8 cellular contexts compared by ENCODE assay signal in the genomic region with DNA sequence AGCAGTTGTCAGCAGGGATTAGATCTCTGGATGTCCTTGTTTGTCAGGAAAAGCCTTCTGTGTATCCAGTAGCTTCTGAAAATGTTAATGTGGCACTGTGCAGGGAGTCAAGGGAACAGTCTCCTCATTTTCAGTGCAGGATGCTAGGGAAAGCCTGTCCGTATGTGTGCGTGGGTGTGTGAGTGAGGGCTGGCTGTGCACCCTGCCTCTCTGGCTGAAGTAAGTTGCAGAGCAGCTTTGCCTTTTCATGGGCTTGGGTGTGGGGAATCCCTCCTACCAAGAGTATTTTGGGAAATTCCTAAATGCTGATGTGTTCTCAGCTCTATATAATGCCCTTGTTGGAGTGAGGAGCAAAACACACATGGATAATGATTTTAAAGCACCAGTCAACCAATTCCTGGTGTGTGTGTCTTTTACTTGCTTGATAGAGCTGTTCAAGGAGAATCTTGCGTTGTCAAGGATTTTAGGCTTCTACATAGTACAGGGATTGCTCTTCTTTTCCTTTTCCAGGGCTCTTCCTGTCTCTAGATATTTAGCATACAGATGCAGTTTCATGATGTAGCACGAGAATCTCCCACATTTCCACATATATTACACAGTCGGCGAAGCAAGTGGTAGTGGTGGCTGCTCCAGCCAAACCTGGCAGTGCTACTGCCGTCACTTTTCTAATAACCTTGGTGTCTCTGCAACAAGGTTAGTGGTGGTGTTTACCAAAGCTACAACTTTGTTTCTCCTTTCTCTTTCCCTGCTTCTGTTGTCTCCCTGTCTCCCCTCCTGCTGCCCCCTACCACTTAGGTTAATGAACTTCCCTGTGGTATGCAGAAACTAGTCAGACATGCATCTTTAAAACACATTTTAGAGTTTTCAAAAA.
DNase-seq lines count a peak whose midpoint lies in the region; ATAC-seq and TF ChIP-seq lines count a peak whose summit lies in the region.

No MANE protein-coding gene starts in this region.

- H3K27me3 ChIP-seq in iPS-20b (ENCODE audit: insufficient read depth, low read length) (no peaks in the 10 kb centered on the region), skeletal muscle tissue (ENCODE audit: control insufficient read depth in 3 of 3, insufficient read depth in 3 of 3, low read length in 3 of 3) (no peaks in the 10 kb centered on the region)
- no peaks in the 10 kb centered on the region for H3K27me3 ChIP-seq in CD4-positive, alpha-beta T cell (ENCODE audit: control insufficient read depth, insufficient read depth, low read length)

- H3K36me3 Mint-ChIP-seq in stimulated activated naive B cell treated with anti-CD40 and anti-IgM and Interleukin-4, amounts not matched to agents 10 μg/mL and 1 μg/mL and 100 μg/mL, for 72 hours: no peaks in the 10 kb centered on the region
- H3K36me3 Mint-ChIP-seq in CD4-positive, alpha-beta T cell (ENCODE audit: low read depth): no peaks in the 10 kb centered on the region

- no peaks in the 10 kb centered on the region for H3K9me3 ChIP-seq in iPS-20b (ENCODE audit: insufficient read depth, low read depth, low read length)
- H3K9me3 ChIP-seq in skeletal muscle tissue (ENCODE audit: control insufficient read depth in 3 of 3, low read length in 3 of 3): no peaks in the 10 kb centered on the region
- no peaks in the 10 kb centered on the region for H3K9me3 ChIP-seq in CD4-positive, alpha-beta T cell (ENCODE audit: control insufficient read depth, low read length)

- no peak overlapping the region for H3K4me3 Mint-ChIP-seq in stimulated activated naive B cell treated with anti-CD40 and anti-IgM and Interleukin-4, amounts not matched to agents 10 μg/mL and 1 μg/mL and 100 μg/mL, for 72 hours
- no peak overlapping the region for H3K4me3 Mint-ChIP-seq in CD4-positive, alpha-beta T cell

- peak overlapping the region; percentile 75; the same call in 1 of the 2 replicates for H3K9ac ChIP-seq in iPS-20b (ENCODE audit: low read depth, low read length)
- peak overlapping the region in 1 of 3 donors; percentile 17 for H3K9ac ChIP-seq in skeletal muscle tissue (ENCODE audit: low read depth in 1 of 3, low read length in 3 of 3)

- POLR2A ChIA-PET in CD4-positive, alpha-beta T cell (lab: Charles Lee): no interaction called here

- intact Hi-C loops in CD4-positive, alpha-beta T cell (cut with DNase I, micrococcal nuclease): no loop called here

- no peaks in the 10 kb centered on the region for H3K9me3 Mint-ChIP-seq in stimulated activated naive B cell treated with anti-CD40 and anti-IgM and Interleukin-4, amounts not matched to agents 10 μg/mL and 1 μg/mL and 100 μg/mL, for 72 hours
- H3K9me3 Mint-ChIP-seq in CD4-positive, alpha-beta T cell: no peaks in the 10 kb centered on the region

- H3K27ac ChIP-seq in iPS-20b (ENCODE audit: low read length) (peak overlapping the region; percentile 81), skeletal muscle tissue (ENCODE audit: low read depth, low read length) (peak overlapping the region; percentile 0)
- H3K27ac ChIP-seq in CD4-positive, alpha-beta T cell (ENCODE audit: low read depth, low read length): no peak overlapping the region

- H3K27me3 Mint-ChIP-seq in stimulated activated naive B cell treated with anti-CD40 and anti-IgM and Interleukin-4, amounts not matched to agents 10 μg/mL and 1 μg/mL and 100 μg/mL, for 72 hours: no peaks in the 10 kb centered on the region
- no peaks in the 10 kb centered on the region for H3K27me3 Mint-ChIP-seq in CD4-positive, alpha-beta T cell

- no peak for TF ChIP-seq CTCF in HFF-Myc (IDR thresholded peaks at IDR 0.05; ENCODE audit: low read depth, low read length, missing control alignments)
- TF ChIP-seq CTCF in CD4-positive, alpha-beta T cell (IDR thresholded peaks at IDR 0.05): no peak

- ATAC-seq in stimulated activated naive B cell treated with anti-CD40 and anti-IgM and Interleukin-4, amounts not matched to agents 10 μg/mL and 1 μg/mL and 100 μg/mL, for 72 hours (replicated peaks): no peak
- no peak for ATAC-seq in CD4-positive, alpha-beta T cell (ENCODE audit: poor library complexity)

- peak; percentile 80 for DNase-seq in HFF-Myc (ENCODE audit: extremely low read depth, low read depth)
- peak; percentile 88 for DNase-seq in astrocyte of the hippocampus (ENCODE audit: low read depth, low spot score)
- no peak for DNase-seq in NCI-H2029 (lab: John Stamatoyannopoulos, UW)
- no peak for DNase-seq in stimulated activated naive B cell treated with anti-CD40 and anti-IgM and Interleukin-4, amounts not matched to agents 10 μg/mL and 1 μg/mL and 100 μg/mL, for 72 hours
- DNase-seq in CD4-positive, alpha-beta T cell: no peak
- no peak for DNase-seq in NCI-H446 (lab: John Stamatoyannopoulos, UW)

- H3K27ac Mint-ChIP-seq in stimulated activated naive B cell treated with anti-CD40 and anti-IgM and Interleukin-4, amounts not matched to agents 10 μg/mL and 1 μg/mL and 100 μg/mL, for 72 hours: no peak overlapping the region
- H3K27ac Mint-ChIP-seq in CD4-positive, alpha-beta T cell: no peak overlapping the region

- H3K4me3 ChIP-seq in HFF-Myc (replicated peaks; ENCODE audit: low read depth, low read length): no peak overlapping the region
- peak overlapping the region; percentile 16 for H3K4me3 ChIP-seq in iPS-20b (ENCODE audit: low read length)
- H3K4me3 ChIP-seq in skeletal muscle tissue (ENCODE audit: low read length in 3 of 3): peak overlapping the region; percentile 10 to 33 (median 22)

- H3K4me1 ChIP-seq in iPS-20b (ENCODE audit: insufficient read depth, low read length): peaks cover 46% of the 10 kb centered on the region
- H3K4me1 ChIP-seq in skeletal muscle tissue (ENCODE audit: control insufficient read depth in 3 of 3, insufficient read depth in 3 of 3, low read length in 3 of 3): peaks cover 22 to 44% (median 28%) of the 10 kb centered on the region in 3 donors

- H3K4me1 Mint-ChIP-seq in stimulated activated naive B cell treated with anti-CD40 and anti-IgM and Interleukin-4, amounts not matched to agents 10 μg/mL and 1 μg/mL and 100 μg/mL, for 72 hours: peaks cover 16 to 19% of the 10 kb centered on the region in 2 donors
- H3K4me1 Mint-ChIP-seq in CD4-positive, alpha-beta T cell (ENCODE audit: low read depth): peaks cover 5% of the 10 kb centered on the region

- CTCF ChIA-PET in CD4-positive, alpha-beta T cell (lab: Charles Lee): interaction anchor here (0.6 kb wide), 1 partner anchor 258 kb away, joined by 3 read pairs; no protein-coding TSS in a partner anchor

- H3K36me3 ChIP-seq in iPS-20b (ENCODE audit: insufficient read depth, low read depth, low read length) (no peaks in the 10 kb centered on the region), skeletal muscle tissue (ENCODE audit: control insufficient read depth in 3 of 3, insufficient read depth in 3 of 3, low read length in 3 of 3) (no peaks in the 10 kb centered on the region)

Comparison
In these comparisons a context has a peak if more than half of its experiments do, and no peak if none do; other contexts are left out.
1. DNase-seq: peak in HFF-Myc (single experiment) and astrocyte of the hippocampus (single experiment); none in NCI-H2029 (single experiment), stimulated activated naive B cell treated with anti-CD40 and anti-IgM and Interleukin-4, amounts not matched to agents 10 μg/mL and 1 μg/mL and 100 μg/mL, for 72 hours (single experiment), CD4-positive, alpha-beta T cell (0 of 10) and NCI-H446 (0 of 2).